2 cellular contexts compared by ENCODE assay signal in genomic region chr1:165595561-165595960, GRCh38.
TF ChIP-seq lines count a peak whose summit lies in the region.

No MANE protein-coding gene starts in this region.

TF ChIP-seq in IMR-90, 13 proteins besides CTCF, POLR2A, EP300 and RAD21:
- TF ChIP-seq ELK1 (IDR thresholded peaks at IDR 0.05; ENCODE audit: borderline replicate concordance, low read depth, low read length), result no peak
- TF ChIP-seq MAZ (IDR thresholded peaks at IDR 0.05; ENCODE audit: borderline replicate concordance, low read depth, low read length), result no peak

TF ChIP-seq in K562, 482 proteins besides CTCF, POLR2A, EP300 and RAD21:
- TF ChIP-seq POLR2AphosphoS2 (IDR thresholded peaks at IDR 0.05; ENCODE audit: low read length) (no peak), MEIS2 (IDR thresholded peaks at IDR 0.05; ENCODE audit: partially characterized antibody) (peak; percentile 60)
